Comparison of ENCODE assay signal across 13 cellular contexts in genomic region chr14:37546621-37547447, GRCh38. TPM values are rescaled to one million over a fixed set of nuclear protein-coding genes. Genes with fewer than 3 reads are reported as not detected.
DNase-seq lines count a peak whose midpoint lies in the region; ATAC-seq and TF ChIP-seq lines count a peak whose summit lies in the region.
"Had no signal": no experiment of that assay in that cellular context is flagged by ENCODE, and none has a peak within 500 bp of the region (broad histone marks: within the 10 kb centered on the region; RNA-seq: fewer than 3 reads in every experiment).

No MANE protein-coding gene starts in this region.

- H2BK120ac ChIP-seq in IMR-90 (ENCODE audit: low read depth, low read length) = peak overlapping the region; percentile 56

- H3K36me3 Mint-ChIP-seq in Calu3 (ENCODE audit: insufficient read depth, unreplicated experiment) = peaks cover 5% of the 10 kb centered on the region
- no peaks in the 10 kb centered on the region for H3K36me3 Mint-ChIP-seq in mesothelial cell of epicardium

- H3K4me1 ChIP-seq in IMR-90 (ENCODE audit: control insufficient read depth, insufficient read depth, low read length) = peaks cover 2% of the 10 kb centered on the region; the same call in 1 of the 2 replicates

- 0 out of 2 replicates have a peak overlapping the region, but pooled peaks have one; percentile 10 for H3K4ac ChIP-seq in IMR-90 (ENCODE audit: low read depth, low read length)

- peak overlapping the region; percentile 20; the same call in 1 of the 2 replicates for H3K4me2 ChIP-seq in IMR-90 (ENCODE audit: low read depth, low read length)

- H3K9me3 Mint-ChIP-seq in Calu3 (ENCODE audit: low read depth, unreplicated experiment) (no peaks in the 10 kb centered on the region), mesothelial cell of epicardium (no peaks in the 10 kb centered on the region)

- peak overlapping the region; percentile 85 for H3K27ac Mint-ChIP-seq in Calu3 (ENCODE audit: unreplicated experiment)
- peak overlapping the region; percentile 61 for H3K27ac Mint-ChIP-seq in mesothelial cell of epicardium

- H3K23ac ChIP-seq in IMR-90 (ENCODE audit: low read depth, low read length) = peak overlapping the region; percentile 8; the same call in 1 of the 2 replicates

- CTCF ChIA-PET in Calu3 (lab: Charles Lee) = interaction anchor here (0.7 kb wide), 1 partner anchor 12 kb away, joined by 3 read pairs; no protein-coding TSS in a partner anchor
- CTCF ChIA-PET in IMR-90 (lab: Yijun Ruan, JAX) = no interaction called here

- H4K91ac ChIP-seq in IMR-90 (ENCODE audit: insufficient read depth, low read depth, low read length) = no peak overlapping the region

- DNase-seq in Calu3 = peak; percentile 30
- DNase-seq in IMR-90 = peak; percentile 30
- DNase-seq in brain microvascular endothelial cell = peak; percentile 11
- DNase-seq in mesothelial cell of epicardium (ENCODE audit: low spot score in 2 of 2, unreplicated experiment in 2 of 2) = no peak
- no peak for DNase-seq in NCI-H526 treated with DMSO at 0.1 percent for 48 hours (lab: John Stamatoyannopoulos, UW)
- DNase-seq in stimulated activated CD4-positive, alpha-beta T cell treated with anti-CD3 and anti-CD28 coated beads, Interleukin-4, amount 100 ng/mL, for 1 hour = no peak
- DNase-seq: activated T-cell treated with anti-CD3 and anti-CD28 coated beads, Interleukin-2, amount 50 U/mL, for 48 hours; caudate nucleus; DMS79 treated with DMSO at 0.1 percent for 48 hours; mammary epithelial cell had no signal

- no peak overlapping the region for H2BK5ac ChIP-seq in IMR-90 (ENCODE audit: low read depth, low read length, poor library complexity, severe bottlenecking)

- BruUV-seq in Calu3 (replicated peaks; lab: Mats Ljungman, UMichigan) = no TSS peak
- BruUV-seq in IMR-90 (replicated peaks; lab: Mats Ljungman, UMichigan) = no TSS peak

- ATAC-seq in IMR-90 (ENCODE audit: low read depth) (peak; percentile 73), HG03460 (IDR thresholded peaks at IDR 0.05; ENCODE audit: unreplicated experiment) (no peak), HG03139 (IDR thresholded peaks at IDR 0.05; ENCODE audit: unreplicated experiment) (no peak)

- no peaks in the 10 kb centered on the region for H3K9me3 ChIP-seq in IMR-90 (ENCODE audit: control insufficient read depth, insufficient read depth, low read length)

- no peaks in the 10 kb centered on the region for H3K36me3 ChIP-seq in IMR-90 (ENCODE audit: control insufficient read depth, insufficient read depth, low read length)
- no peaks in the 10 kb centered on the region for H3K36me3 ChIP-seq in brain microvascular endothelial cell (replicated peaks)

- H3K27me3 ChIP-seq in IMR-90 (ENCODE audit: control insufficient read depth, insufficient read depth, low read length) (no peaks in the 10 kb centered on the region), brain microvascular endothelial cell (replicated peaks) (no peaks in the 10 kb centered on the region)

- H3K9me1 ChIP-seq in IMR-90 (ENCODE audit: insufficient read depth, low read length) = peaks cover 3% of the 10 kb centered on the region; the same call in 1 of the 2 replicates

- H2AFZ ChIP-seq in IMR-90 (replicated peaks; ENCODE audit: low read length, poor library complexity) = no peak overlapping the region

- H3K14ac ChIP-seq in IMR-90 (replicated peaks; ENCODE audit: low read depth, low read length) = no peak overlapping the region

- H3K27ac ChIP-seq in IMR-90 (ENCODE audit: insufficient read depth, low read length) (no peak overlapping the region), brain microvascular endothelial cell (no peak overlapping the region)

- no peaks in the 10 kb centered on the region for H4K20me1 ChIP-seq in IMR-90 (ENCODE audit: insufficient read depth, low read length)

- TF ChIP-seq POLR2A in IMR-90 (IDR thresholded peaks at IDR 0.05; ENCODE audit: low read depth, low read length) = no peak

- no peak overlapping the region; the same call in 2 of the 3 replicates for H2BK15ac ChIP-seq in IMR-90 (ENCODE audit: low read depth, low read length)

- POLR2A ChIA-PET in IMR-90 (lab: Charles Lee; ENCODE audit: unreplicated experiment) = no interaction called here

- in situ Hi-C loops in IMR-90 (cut with MboI; ENCODE audit: low sequenced_read_pairs) = no loop called here
- in situ Hi-C loops in brain microvascular endothelial cell (cut with HindIII; ENCODE audit: low pct_ligation_motif_present, low sequenced_read_pairs) = no loop called here

- H4K8ac ChIP-seq in IMR-90 (ENCODE audit: low read depth in 2 of 2, low read length in 2 of 2) = no peak overlapping the region

- no peak overlapping the region for H3K4me3 ChIP-seq in IMR-90 (ENCODE audit: insufficient read depth, low read depth, low read length)
- H3K4me3 ChIP-seq in brain microvascular endothelial cell (ENCODE audit: low read depth, low read length) = no peak overlapping the region

- no CpG with 5 or more reads among the region's 6 CpGs for WGBS in IMR-90 (ENCODE audit: extremely low coverage in 2 of 2, insufficient read length in 1 of 2), 2 experiments

- H3K4me1 Mint-ChIP-seq in Calu3 (ENCODE audit: low read depth, unreplicated experiment) (peaks cover 26% of the 10 kb centered on the region), mesothelial cell of epicardium (peaks cover 30% of the 10 kb centered on the region)

- no peak overlapping the region for H3K56ac ChIP-seq in IMR-90 (ENCODE audit: extremely low read depth, insufficient read depth, low read length)

- no peak overlapping the region for H2AK9ac ChIP-seq in IMR-90 (replicated peaks; ENCODE audit: low read depth, low read length, poor library complexity)

- H3K27me3 Mint-ChIP-seq in Calu3 (ENCODE audit: unreplicated experiment) = no peaks in the 10 kb centered on the region
- H3K27me3 Mint-ChIP-seq in mesothelial cell of epicardium (ENCODE audit: low read depth) = no peaks in the 10 kb centered on the region

- H2AK5ac ChIP-seq in IMR-90 (ENCODE audit: low read depth, low read length) = no peak overlapping the region

- intact Hi-C loops in Calu3 (cut with micrococcal nuclease; ENCODE audit: unreplicated experiment) = loop anchor here (2.0 to 5.0 kb wide), 5 partner anchors 16 to 300 kb away; no protein-coding TSS in a partner anchor
- intact Hi-C loops in IMR-90 (cut with micrococcal nuclease) = no loop called here

- dilution Hi-C loops in IMR-90 (cut with HindIII; ENCODE audit: low sequenced_read_pairs, unreplicated experiment) = no loop called here

- no peaks in the 10 kb centered on the region for H3K79me1 ChIP-seq in IMR-90 (ENCODE audit: low read depth in 1 of 2, low read length in 2 of 2)

- H2BK20ac ChIP-seq in IMR-90 (ENCODE audit: low read depth, low read length) = peak overlapping the region; percentile 55; the same call in 1 of the 2 replicates

- no peak overlapping the region for H4K5ac ChIP-seq in IMR-90 (ENCODE audit: low read depth, low read length)

- H3K9ac ChIP-seq in IMR-90 (ENCODE audit: low read depth, low read length) = no peak overlapping the region

- H3K4me3 Mint-ChIP-seq in Calu3 (ENCODE audit: low read depth, unreplicated experiment) (peak overlapping the region; percentile 61), mesothelial cell of epicardium (peak overlapping the region; percentile 15)

- H3K18ac ChIP-seq in IMR-90 (ENCODE audit: low read depth, low read length) = no peak overlapping the region

- TF ChIP-seq CTCF in Calu3 (IDR thresholded peaks at IDR 0.05; ENCODE audit: unreplicated experiment) (no peak), IMR-90 (conservative IDR thresholded peaks at IDR 0.05; ENCODE audit: low read depth, low read length) (no peak), brain microvascular endothelial cell (IDR thresholded peaks at IDR 0.05; ENCODE audit: low read depth, low read length, missing control alignments) (no peak), mesothelial cell of epicardium (IDR thresholded peaks at IDR 0.05; ENCODE audit: unreplicated experiment) (no peak)

- TF ChIP-seq RAD21 in IMR-90 (IDR thresholded peaks at IDR 0.05; ENCODE audit: low read length) = no peak

TF ChIP-seq in IMR-90, 13 proteins besides CTCF, POLR2A, EP300 and RAD21 (continues in another document):
- TF ChIP-seq USF2 (IDR thresholded peaks at IDR 0.05; ENCODE audit: low read depth, low read length) = no peak
- no peak for TF ChIP-seq ELK1 (IDR thresholded peaks at IDR 0.05; ENCODE audit: borderline replicate concordance, low read depth, low read length)
- no peak for TF ChIP-seq RFX5 (IDR thresholded peaks at IDR 0.05; ENCODE audit: low read depth, low read length)
- TF ChIP-seq FOS (IDR thresholded peaks at IDR 0.05; ENCODE audit: low read depth, low read length) = no peak
- TF ChIP-seq SMC3 (IDR thresholded peaks at IDR 0.05; ENCODE audit: low read depth, low read length) = no peak
- TF ChIP-seq MAZ (IDR thresholded peaks at IDR 0.05; ENCODE audit: borderline replicate concordance, low read depth, low read length) = no peak
- TF ChIP-seq MAFK (IDR thresholded peaks at IDR 0.05; ENCODE audit: low read depth, low read length) = no peak

RNA-seq across cellular contexts. Expression of gene FOXA1, which starts 48.2 kb away (rescaled TPM):
- total RNA-seq in Calu3 (2022) = 108 and 131 TPM in 2 replicates
- under 0.01 and 0.18 TPM in 2 replicates for total RNA-seq in IMR-90 (2012; rRNA removed)
- polyA plus RNA-seq in IMR-90 (2012; rRNA removed) = 0.09 and 0.31 TPM in 2 replicates
- 0.04 and 0.36 TPM in 2 replicates for polyA plus RNA-seq in IMR-90 (2012; cell fraction: cytosol; rRNA removed)
- polyA plus RNA-seq in IMR-90 (2012; cell fraction: nucleus; rRNA removed; ENCODE audit: low replicate concordance) = 0.30 and 0.38 TPM in 2 replicates
- total RNA-seq in mesothelial cell of epicardium = 19.3 to 21.8 TPM (median 19.7 TPM) in 3 replicates
- total RNA-seq: skeletal muscle tissue had no signal

RNA-seq across cellular contexts. Expression of gene TTC6, which starts 48.6 kb away (rescaled TPM):
- total RNA-seq in Calu3 (2022) (13.4 and 13.8 TPM in 2 replicates), IMR-90 (2012; rRNA removed) (under 0.01 TPM in 2 replicates), mesothelial cell of epicardium (2.7 to 3.5 TPM (median 2.8 TPM) in 3 replicates)
- 0.12 TPM in 1 of 2 replicates, not detected in the other for polyA plus RNA-seq in IMR-90 (2012; rRNA removed)
- polyA plus RNA-seq in IMR-90 (2012; cell fraction: cytosol; rRNA removed) = not detected in 2 replicates
- 0.04 and 0.07 TPM in 2 replicates for polyA plus RNA-seq in IMR-90 (2012; cell fraction: nucleus; rRNA removed; ENCODE audit: low replicate concordance)
- total RNA-seq: mammary epithelial cell had no signal
- polyA plus RNA-seq: mammary epithelial cell had no signal

Comparison
In these comparisons a context has a peak if more than half of its experiments do, and no peak if none do; other contexts are left out.
1. DNase-seq: peak in Calu3 (single experiment), IMR-90 (single experiment) and brain microvascular endothelial cell (single experiment); none in mesothelial cell of epicardium (0 of 2), NCI-H526 treated with DMSO at 0.1 percent for 48 hours (single experiment) and stimulated activated CD4-positive, alpha-beta T cell treated with anti-CD3 and anti-CD28 coated beads, Interleukin-4, amount 100 ng/mL, for 1 hour (single experiment).
2. RNA of gene FOXA1, which starts 48.2 kb away (total RNA-seq): 108 to 131 TPM in Calu3 and 19.3 to 21.8 TPM in mesothelial cell of epicardium; under 0.01 to 0.18 TPM in IMR-90; every median in the first group is over 10 times any median in the second.